ENCODE assay signal across 8 cellular contexts in genomic region chr2:177557794-177558193, GRCh38.
"Had no signal": no experiment of that assay in that cellular context is flagged by ENCODE, and none has a peak within 500 bp of the region (broad histone marks: within the 10 kb centered on the region; RNA-seq: fewer than 3 reads in every experiment).

No MANE protein-coding gene starts in this region.

- H3K4me3 ChIP-seq: GM12878 had no signal

- DNase-seq: GDM1, GF-D8 had no signal

- ATAC-seq: GM12878 had no signal

- FAIRE-seq: G401.6, GM12878, GM12891, GM12892, GM18507, GM19239 had no signal
